1 cellular context compared by ENCODE assay signal in the genomic region with DNA sequence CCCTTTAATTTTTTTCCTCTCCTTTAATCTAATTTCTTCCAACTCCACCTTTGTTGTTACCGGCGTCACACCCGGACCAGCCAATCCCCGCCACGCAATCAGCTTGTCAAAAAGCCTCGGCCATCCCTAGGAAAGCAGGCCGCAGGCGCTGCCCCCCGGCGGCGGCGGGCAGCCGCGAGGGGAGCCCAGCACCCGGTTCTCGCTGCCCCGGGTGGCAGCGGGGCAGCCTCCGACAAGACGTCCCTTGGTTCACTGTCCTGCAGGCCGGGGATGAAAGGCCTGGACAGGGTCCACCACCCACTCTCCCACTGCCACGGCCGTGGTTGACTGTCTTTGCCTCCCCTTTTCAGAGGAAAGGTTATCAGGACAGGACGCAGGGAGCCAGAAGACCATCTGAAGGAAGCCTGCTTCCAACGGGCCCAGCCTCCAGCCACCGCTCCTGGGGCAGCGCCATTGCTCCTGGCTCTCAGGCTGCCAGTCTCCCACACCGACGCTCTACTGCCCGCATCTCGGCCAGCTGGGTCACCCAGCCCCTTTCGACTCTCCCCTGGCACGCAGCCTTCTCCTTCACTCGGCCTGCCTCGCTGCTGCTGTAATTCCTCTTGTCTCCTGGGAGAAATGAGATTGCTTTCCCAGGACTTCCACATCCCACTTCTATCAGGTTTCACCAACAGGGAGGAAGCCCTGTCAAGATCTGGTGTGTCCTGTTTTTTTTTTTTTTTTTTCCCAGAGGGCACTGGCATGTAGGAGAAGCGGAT.
TF ChIP-seq lines count a peak whose summit lies in the region.

No MANE protein-coding gene starts in this region.

TF ChIP-seq in HEK293, 187 proteins besides CTCF, POLR2A, EP300 and RAD21 (continued from another document and continues in another):
- TF ChIP-seq PRDM1 (tag by site-specific recombination; IDR thresholded peaks at IDR 0.05) = peak; percentile 96
- TF ChIP-seq GLIS2 (tag by site-specific recombination; IDR thresholded peaks at IDR 0.05) = peak; percentile 84
- TF ChIP-seq, protein P1, sequence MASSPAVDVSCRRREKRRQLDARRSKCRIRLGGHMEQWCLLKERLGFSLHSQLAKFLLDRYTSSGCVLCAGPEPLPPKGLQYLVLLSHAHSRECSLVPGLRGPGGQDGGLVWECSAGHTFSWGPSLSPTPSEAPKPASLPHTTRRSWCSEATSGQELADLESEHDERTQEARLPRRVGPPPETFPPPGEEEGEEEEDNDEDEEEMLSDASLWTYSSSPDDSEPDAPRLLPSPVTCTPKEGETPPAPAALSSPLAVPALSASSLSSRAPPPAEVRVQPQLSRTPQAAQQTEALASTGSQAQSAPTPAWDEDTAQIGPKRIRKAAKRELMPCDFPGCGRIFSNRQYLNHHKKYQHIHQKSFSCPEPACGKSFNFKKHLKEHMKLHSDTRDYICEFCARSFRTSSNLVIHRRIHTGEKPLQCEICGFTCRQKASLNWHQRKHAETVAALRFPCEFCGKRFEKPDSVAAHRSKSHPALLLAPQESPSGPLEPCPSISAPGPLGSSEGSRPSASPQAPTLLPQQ (tag by site-specific recombination; IDR thresholded peaks at IDR 0.05) = peak; percentile 69
- no peak for TF ChIP-seq ZNF571 (tag by site-specific recombination; IDR thresholded peaks at IDR 0.05)
- TF ChIP-seq GLIS1 (tag by site-specific recombination; IDR thresholded peaks at IDR 0.05) = peak; percentile 32; the same call in 1 of the 2 replicates
- no peak; the same call in 1 of the 2 replicates for TF ChIP-seq ZXDB (tag by site-specific recombination; IDR thresholded peaks at IDR 0.05)
- peak; percentile 65; the same call in 1 of the 2 replicates for TF ChIP-seq ZNF501 (tag by site-specific recombination; IDR thresholded peaks at IDR 0.05)
- TF ChIP-seq ZNF184 (tag by site-specific recombination; IDR thresholded peaks at IDR 0.05) = no peak
- peak; percentile 16 for TF ChIP-seq ZFP69B (tag by site-specific recombination; IDR thresholded peaks at IDR 0.05)
- no peak for TF ChIP-seq ZFP41 (tag by site-specific recombination; IDR thresholded peaks at IDR 0.05; ENCODE audit: borderline replicate concordance)
- TF ChIP-seq ZNF473 (tag by site-specific recombination; IDR thresholded peaks at IDR 0.05) = no peak
- TF ChIP-seq, protein P2, sequence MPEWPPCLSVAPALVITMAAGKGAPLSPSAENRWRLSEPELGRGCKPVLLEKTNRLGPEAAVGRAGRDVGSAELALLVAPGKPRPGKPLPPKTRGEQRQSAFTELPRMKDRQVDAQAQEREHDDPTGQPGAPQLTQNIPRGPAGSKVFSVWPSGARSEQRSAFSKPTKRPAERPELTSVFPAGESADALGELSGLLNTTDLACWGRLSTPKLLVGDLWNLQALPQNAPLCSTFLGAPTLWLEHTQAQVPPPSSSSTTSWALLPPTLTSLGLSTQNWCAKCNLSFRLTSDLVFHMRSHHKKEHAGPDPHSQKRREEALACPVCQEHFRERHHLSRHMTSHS (tag by site-specific recombination; IDR thresholded peaks at IDR 0.05) = no peak
- TF ChIP-seq RBAK (tag by site-specific recombination; IDR thresholded peaks at IDR 0.05) = no peak
- no peak for TF ChIP-seq GLI2 (tag by site-specific recombination; IDR thresholded peaks at IDR 0.05; ENCODE audit: borderline replicate concordance, low read depth)
- TF ChIP-seq ZNF626 (tag by site-specific recombination; IDR thresholded peaks at IDR 0.05) = no peak
- TF ChIP-seq, protein P3, sequence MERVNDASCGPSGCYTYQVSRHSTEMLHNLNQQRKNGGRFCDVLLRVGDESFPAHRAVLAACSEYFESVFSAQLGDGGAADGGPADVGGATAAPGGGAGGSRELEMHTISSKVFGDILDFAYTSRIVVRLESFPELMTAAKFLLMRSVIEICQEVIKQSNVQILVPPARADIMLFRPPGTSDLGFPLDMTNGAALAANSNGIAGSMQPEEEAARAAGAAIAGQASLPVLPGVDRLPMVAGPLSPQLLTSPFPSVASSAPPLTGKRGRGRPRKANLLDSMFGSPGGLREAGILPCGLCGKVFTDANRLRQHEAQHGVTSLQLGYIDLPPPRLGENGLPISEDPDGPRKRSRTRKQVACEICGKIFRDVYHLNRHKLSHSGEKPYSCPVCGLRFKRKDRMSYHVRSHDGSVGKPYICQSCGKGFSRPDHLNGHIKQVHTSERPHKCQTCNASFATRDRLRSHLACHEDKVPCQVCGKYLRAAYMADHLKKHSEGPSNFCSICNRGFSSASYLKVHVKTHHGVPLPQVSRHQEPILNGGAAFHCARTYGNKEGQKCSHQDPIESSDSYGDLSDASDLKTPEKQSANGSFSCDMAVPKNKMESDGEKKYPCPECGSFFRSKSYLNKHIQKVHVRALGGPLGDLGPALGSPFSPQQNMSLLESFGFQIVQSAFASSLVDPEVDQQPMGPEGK (tag by site-specific recombination; IDR thresholded peaks at IDR 0.05) = peak; percentile 57; the same call in 1 of the 2 replicates
- no peak; the same call in 1 of the 2 replicates for TF ChIP-seq KLF16 (tag by site-specific recombination; IDR thresholded peaks at IDR 0.05)
- peak; percentile 66 for TF ChIP-seq ZSCAN30 (tag by site-specific recombination; IDR thresholded peaks at IDR 0.05)
- TF ChIP-seq KLF9 (tag by site-specific recombination; IDR thresholded peaks at IDR 0.05; ENCODE audit: low read depth) = peak; percentile 27; the same call in 1 of the 2 replicates
- TF ChIP-seq ZNF274 (IDR thresholded peaks at IDR 0.05; ENCODE audit: low read length) = no peak
- no peak for TF ChIP-seq ZNF274 (tag by site-specific recombination; IDR thresholded peaks at IDR 0.05; ENCODE audit: borderline replicate concordance)
- TF ChIP-seq HOXD13 (CRISPR knock-in tag; IDR thresholded peaks at IDR 0.05; ENCODE audit: borderline replicate concordance) = no peak
- no peak for TF ChIP-seq ZNF48 (tag by site-specific recombination; IDR thresholded peaks at IDR 0.05)
- no peak for TF ChIP-seq ZNF707 (tag by site-specific recombination; IDR thresholded peaks at IDR 0.05)
- TF ChIP-seq ZNF426 (tag by site-specific recombination; IDR thresholded peaks at IDR 0.05) = no peak
- TF ChIP-seq, protein P4, sequence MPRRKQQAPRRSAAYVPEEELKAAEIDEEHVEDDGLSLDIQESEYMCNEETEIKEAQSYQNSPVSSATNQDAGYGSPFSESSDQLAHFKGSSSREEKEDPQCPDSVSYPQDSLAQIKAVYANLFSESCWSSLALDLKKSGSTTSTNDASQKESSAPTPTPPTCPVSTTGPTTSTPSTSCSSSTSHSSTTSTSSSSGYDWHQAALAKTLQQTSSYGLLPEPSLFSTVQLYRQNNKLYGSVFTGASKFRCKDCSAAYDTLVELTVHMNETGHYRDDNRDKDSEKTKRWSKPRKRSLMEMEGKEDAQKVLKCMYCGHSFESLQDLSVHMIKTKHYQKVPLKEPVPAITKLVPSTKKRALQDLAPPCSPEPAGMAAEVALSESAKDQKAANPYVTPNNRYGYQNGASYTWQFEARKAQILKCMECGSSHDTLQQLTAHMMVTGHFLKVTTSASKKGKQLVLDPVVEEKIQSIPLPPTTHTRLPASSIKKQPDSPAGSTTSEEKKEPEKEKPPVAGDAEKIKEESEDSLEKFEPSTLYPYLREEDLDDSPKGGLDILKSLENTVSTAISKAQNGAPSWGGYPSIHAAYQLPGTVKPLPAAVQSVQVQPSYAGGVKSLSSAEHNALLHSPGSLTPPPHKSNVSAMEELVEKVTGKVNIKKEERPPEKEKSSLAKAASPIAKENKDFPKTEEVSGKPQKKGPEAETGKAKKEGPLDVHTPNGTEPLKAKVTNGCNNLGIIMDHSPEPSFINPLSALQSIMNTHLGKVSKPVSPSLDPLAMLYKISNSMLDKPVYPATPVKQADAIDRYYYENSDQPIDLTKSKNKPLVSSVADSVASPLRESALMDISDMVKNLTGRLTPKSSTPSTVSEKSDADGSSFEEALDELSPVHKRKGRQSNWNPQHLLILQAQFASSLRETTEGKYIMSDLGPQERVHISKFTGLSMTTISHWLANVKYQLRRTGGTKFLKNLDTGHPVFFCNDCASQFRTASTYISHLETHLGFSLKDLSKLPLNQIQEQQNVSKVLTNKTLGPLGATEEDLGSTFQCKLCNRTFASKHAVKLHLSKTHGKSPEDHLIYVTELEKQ (tag by site-specific recombination; IDR thresholded peaks at IDR 0.05; ENCODE audit: borderline replicate concordance) = no peak
- no peak; the same call in 1 of the 2 replicates for TF ChIP-seq YY2 (tag by site-specific recombination; IDR thresholded peaks at IDR 0.05)
- TF ChIP-seq, protein P5, sequence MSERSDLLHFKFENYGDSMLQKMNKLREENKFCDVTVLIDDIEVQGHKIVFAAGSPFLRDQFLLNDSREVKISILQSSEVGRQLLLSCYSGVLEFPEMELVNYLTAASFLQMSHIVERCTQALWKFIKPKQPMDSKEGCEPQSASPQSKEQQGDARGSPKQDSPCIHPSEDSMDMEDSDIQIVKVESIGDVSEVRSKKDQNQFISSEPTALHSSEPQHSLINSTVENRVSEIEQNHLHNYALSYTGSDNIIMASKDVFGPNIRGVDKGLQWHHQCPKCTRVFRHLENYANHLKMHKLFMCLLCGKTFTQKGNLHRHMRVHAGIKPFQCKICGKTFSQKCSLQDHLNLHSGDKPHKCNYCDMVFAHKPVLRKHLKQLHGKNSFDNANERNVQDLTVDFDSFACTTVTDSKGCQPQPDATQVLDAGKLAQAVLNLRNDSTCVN (tag by site-specific recombination; optimal IDR thresholded peaks at IDR 0.05) = peak; percentile 26
- no peak for TF ChIP-seq ZNF529 (tag by site-specific recombination; IDR thresholded peaks at IDR 0.05; ENCODE audit: insufficient replicate concordance)
- no peak for TF ChIP-seq ZNF133 (tag by site-specific recombination; IDR thresholded peaks at IDR 0.05)
- TF ChIP-seq BCL11B (tag by site-specific recombination; IDR thresholded peaks at IDR 0.05; ENCODE audit: low read depth) = no peak
- no peak for TF ChIP-seq ZNF791 (tag by site-specific recombination; IDR thresholded peaks at IDR 0.05)
- TF ChIP-seq, protein P6, sequence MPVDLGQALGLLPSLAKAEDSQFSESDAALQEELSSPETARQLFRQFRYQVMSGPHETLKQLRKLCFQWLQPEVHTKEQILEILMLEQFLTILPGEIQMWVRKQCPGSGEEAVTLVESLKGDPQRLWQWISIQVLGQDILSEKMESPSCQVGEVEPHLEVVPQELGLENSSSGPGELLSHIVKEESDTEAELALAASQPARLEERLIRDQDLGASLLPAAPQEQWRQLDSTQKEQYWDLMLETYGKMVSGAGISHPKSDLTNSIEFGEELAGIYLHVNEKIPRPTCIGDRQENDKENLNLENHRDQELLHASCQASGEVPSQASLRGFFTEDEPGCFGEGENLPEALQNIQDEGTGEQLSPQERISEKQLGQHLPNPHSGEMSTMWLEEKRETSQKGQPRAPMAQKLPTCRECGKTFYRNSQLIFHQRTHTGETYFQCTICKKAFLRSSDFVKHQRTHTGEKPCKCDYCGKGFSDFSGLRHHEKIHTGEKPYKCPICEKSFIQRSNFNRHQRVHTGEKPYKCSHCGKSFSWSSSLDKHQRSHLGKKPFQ (tag by site-specific recombination; IDR thresholded peaks at IDR 0.05) = peak; percentile 30; the same call in 1 of the 2 replicates
- no peak for TF ChIP-seq ZNF248 (tag by site-specific recombination; IDR thresholded peaks at IDR 0.05)
- TF ChIP-seq KLF10 (tag by site-specific recombination; IDR thresholded peaks at IDR 0.05) = no peak
- peak; percentile 36; the same call in 1 of the 2 replicates for TF ChIP-seq SP2 (tag by site-specific recombination; IDR thresholded peaks at IDR 0.05)
- no peak for TF ChIP-seq ZNF157 (tag by site-specific recombination; IDR thresholded peaks at IDR 0.05)
- TF ChIP-seq, protein P7, sequence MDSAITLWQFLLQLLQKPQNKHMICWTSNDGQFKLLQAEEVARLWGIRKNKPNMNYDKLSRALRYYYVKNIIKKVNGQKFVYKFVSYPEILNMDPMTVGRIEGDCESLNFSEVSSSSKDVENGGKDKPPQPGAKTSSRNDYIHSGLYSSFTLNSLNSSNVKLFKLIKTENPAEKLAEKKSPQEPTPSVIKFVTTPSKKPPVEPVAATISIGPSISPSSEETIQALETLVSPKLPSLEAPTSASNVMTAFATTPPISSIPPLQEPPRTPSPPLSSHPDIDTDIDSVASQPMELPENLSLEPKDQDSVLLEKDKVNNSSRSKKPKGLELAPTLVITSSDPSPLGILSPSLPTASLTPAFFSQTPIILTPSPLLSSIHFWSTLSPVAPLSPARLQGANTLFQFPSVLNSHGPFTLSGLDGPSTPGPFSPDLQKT (IDR thresholded peaks at IDR 0.05; ENCODE audit: borderline replicate concordance, low read depth, low read length) = no peak
- 0 out of 2 replicates have a peak, but pooled peaks have one; percentile 9 for TF ChIP-seq SP3 (tag by site-specific recombination; IDR thresholded peaks at IDR 0.05)
- no peak for TF ChIP-seq ZNF174 (tag by site-specific recombination; IDR thresholded peaks at IDR 0.05)
- TF ChIP-seq ZNF623 (tag by site-specific recombination; IDR thresholded peaks at IDR 0.05) = no peak
- TF ChIP-seq, protein P8, sequence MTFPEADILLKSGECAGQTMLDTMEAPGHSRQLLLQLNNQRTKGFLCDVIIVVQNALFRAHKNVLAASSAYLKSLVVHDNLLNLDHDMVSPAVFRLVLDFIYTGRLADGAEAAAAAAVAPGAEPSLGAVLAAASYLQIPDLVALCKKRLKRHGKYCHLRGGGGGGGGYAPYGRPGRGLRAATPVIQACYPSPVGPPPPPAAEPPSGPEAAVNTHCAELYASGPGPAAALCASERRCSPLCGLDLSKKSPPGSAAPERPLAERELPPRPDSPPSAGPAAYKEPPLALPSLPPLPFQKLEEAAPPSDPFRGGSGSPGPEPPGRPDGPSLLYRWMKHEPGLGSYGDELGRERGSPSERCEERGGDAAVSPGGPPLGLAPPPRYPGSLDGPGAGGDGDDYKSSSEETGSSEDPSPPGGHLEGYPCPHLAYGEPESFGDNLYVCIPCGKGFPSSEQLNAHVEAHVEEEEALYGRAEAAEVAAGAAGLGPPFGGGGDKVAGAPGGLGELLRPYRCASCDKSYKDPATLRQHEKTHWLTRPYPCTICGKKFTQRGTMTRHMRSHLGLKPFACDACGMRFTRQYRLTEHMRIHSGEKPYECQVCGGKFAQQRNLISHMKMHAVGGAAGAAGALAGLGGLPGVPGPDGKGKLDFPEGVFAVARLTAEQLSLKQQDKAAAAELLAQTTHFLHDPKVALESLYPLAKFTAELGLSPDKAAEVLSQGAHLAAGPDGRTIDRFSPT (tag by site-specific recombination; IDR thresholded peaks at IDR 0.05) = peak; percentile 85
- TF ChIP-seq, protein P9, sequence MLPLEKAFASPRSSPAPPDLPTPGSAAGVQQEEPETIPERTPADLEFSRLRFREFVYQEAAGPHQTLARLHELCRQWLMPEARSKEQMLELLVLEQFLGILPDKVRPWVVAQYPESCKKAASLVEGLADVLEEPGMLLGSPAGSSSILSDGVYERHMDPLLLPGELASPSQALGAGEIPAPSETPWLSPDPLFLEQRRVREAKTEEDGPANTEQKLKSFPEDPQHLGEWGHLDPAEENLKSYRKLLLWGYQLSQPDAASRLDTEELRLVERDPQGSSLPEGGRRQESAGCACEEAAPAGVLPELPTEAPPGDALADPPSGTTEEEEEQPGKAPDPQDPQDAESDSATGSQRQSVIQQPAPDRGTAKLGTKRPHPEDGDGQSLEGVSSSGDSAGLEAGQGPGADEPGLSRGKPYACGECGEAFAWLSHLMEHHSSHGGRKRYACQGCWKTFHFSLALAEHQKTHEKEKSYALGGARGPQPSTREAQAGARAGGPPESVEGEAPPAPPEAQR (tag by site-specific recombination; IDR thresholded peaks at IDR 0.05) = no peak
- TF ChIP-seq, protein P10, sequence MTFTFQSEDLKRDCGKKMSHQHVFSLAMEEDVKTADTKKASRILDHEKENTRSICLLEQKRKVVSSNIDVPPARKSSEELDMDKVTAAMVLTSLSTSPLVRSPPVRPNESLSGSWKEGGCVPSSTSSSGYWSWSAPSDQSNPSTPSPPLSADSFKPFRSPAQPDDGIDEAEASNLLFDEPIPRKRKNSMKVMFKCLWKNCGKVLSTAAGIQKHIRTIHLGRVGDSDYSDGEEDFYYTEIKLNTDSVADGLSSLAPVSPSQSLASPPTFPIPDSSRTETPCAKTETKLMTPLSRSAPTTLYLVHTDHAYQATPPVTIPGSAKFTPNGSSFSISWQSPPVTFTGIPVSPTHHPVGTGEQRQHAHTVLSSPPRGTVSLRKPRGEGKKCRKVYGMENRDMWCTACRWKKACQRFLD (tag by site-specific recombination; IDR thresholded peaks at IDR 0.05) = no peak
